ENCODE assay signal across 14 cellular contexts in genomic region chr10:70603439-70603778, GRCh38. TPM values are rescaled to one million over a fixed set of nuclear protein-coding genes. Genes with fewer than 3 reads are reported as not detected.
DNase-seq lines count a peak whose midpoint lies in the region; ATAC-seq and TF ChIP-seq lines count a peak whose summit lies in the region.
"Had no signal": no experiment of that assay in that cellular context is flagged by ENCODE, and none has a peak within 500 bp of the region (broad histone marks: within the 10 kb centered on the region; RNA-seq: fewer than 3 reads in every experiment).

No MANE protein-coding gene starts in this region.

- H3K9me3 Mint-ChIP-seq in activated CD4-positive, alpha-beta T cell treated with anti-CD3 and anti-CD28 coated beads, Interleukin-2, amount 10 ng/mL, durations not matched to agents 24 days and 14 days = peaks cover 5% of the 10 kb centered on the region
- no peaks in the 10 kb centered on the region for H3K9me3 Mint-ChIP-seq in activated T-helper 1 cell treated with anti-CD3 and anti-CD28 coated beads, Interleukin-12 subunit alpha, Interleukin-12 subunit beta, Interleukin-2, Interleukin-4 antibody, amounts not matched to agents 30 ng/mL and 10 ng/mL and 1 ng/mL, durations not matched to agents 14 hours and 24 hours and 36 hours
- H3K9me3 Mint-ChIP-seq in naive thymus-derived CD4-positive, alpha-beta T cell = peaks cover 0 to 9% (median 4%) of the 10 kb centered on the region in 11 donors
- H3K9me3 Mint-ChIP-seq: IgD-negative memory B cell had no signal

- peak overlapping the region; percentile 88 for H3K4me3 ChIP-seq in naive thymus-derived CD4-positive, alpha-beta T cell (ENCODE audit: low read length)
- H3K4me3 ChIP-seq in stomach = no peak overlapping the region
- H3K4me3 ChIP-seq: gastrocnemius medialis, thyroid gland had no signal

- no peaks in the 10 kb centered on the region for H3K9me3 ChIP-seq in naive thymus-derived CD4-positive, alpha-beta T cell (ENCODE audit: control insufficient read depth in 2 of 3, low read length in 3 of 3)
- H3K9me3 ChIP-seq in stomach = no peaks in the 10 kb centered on the region
- H3K9me3 ChIP-seq: gastrocnemius medialis, thyroid gland had no signal

- ATAC-seq in naive thymus-derived CD4-positive, alpha-beta T cell = peak; percentile 54
- ATAC-seq in HG02759 (IDR thresholded peaks at IDR 0.05; ENCODE audit: unreplicated experiment) = no peak
- ATAC-seq in GM21737 (IDR thresholded peaks at IDR 0.05; ENCODE audit: unreplicated experiment) = no peak
- ATAC-seq: gastrocnemius medialis, SK-N-SH treated with all-trans-retinoic acid at 6 μM for 48 hours had no signal

- H3K27me3 ChIP-seq in naive thymus-derived CD4-positive, alpha-beta T cell (ENCODE audit: control insufficient read depth in 2 of 2, insufficient read depth in 2 of 2, low read length in 2 of 2) = no peaks in the 10 kb centered on the region
- no peaks in the 10 kb centered on the region for H3K27me3 ChIP-seq in stomach
- H3K27me3 ChIP-seq: gastrocnemius medialis, thyroid gland had no signal

- H3K27ac ChIP-seq in naive thymus-derived CD4-positive, alpha-beta T cell (ENCODE audit: low read depth, low read length) = peak overlapping the region; percentile 66
- peak overlapping the region in 4 of 5 donors; percentile 12 to 42 (median 36) for H3K27ac ChIP-seq in stomach
- H3K27ac ChIP-seq: gastrocnemius medialis, thyroid gland had no signal

- H3K27ac Mint-ChIP-seq in activated CD4-positive, alpha-beta T cell treated with anti-CD3 and anti-CD28 coated beads, Interleukin-2, amount 10 ng/mL, durations not matched to agents 24 days and 14 days = peak overlapping the region; percentile 88
- H3K27ac Mint-ChIP-seq in activated T-helper 1 cell treated with anti-CD3 and anti-CD28 coated beads, Interleukin-12 subunit alpha, Interleukin-12 subunit beta, Interleukin-2, Interleukin-4 antibody, amounts not matched to agents 30 ng/mL and 10 ng/mL and 1 ng/mL, durations not matched to agents 14 hours and 24 hours and 36 hours = peak overlapping the region; percentile 97
- H3K27ac Mint-ChIP-seq in naive thymus-derived CD4-positive, alpha-beta T cell = peak overlapping the region in 8 of 9 donors; percentile 25 to 97 (median 92)

- no peak for TF ChIP-seq POLR2A in stomach (IDR thresholded peaks at IDR 0.05)

- peaks cover 34% of the 10 kb centered on the region for H3K4me1 Mint-ChIP-seq in activated CD4-positive, alpha-beta T cell treated with anti-CD3 and anti-CD28 coated beads, Interleukin-2, amount 10 ng/mL, durations not matched to agents 24 days and 14 days
- H3K4me1 Mint-ChIP-seq in activated T-helper 1 cell treated with anti-CD3 and anti-CD28 coated beads, Interleukin-12 subunit alpha, Interleukin-12 subunit beta, Interleukin-2, Interleukin-4 antibody, amounts not matched to agents 30 ng/mL and 10 ng/mL and 1 ng/mL, durations not matched to agents 14 hours and 24 hours and 36 hours (ENCODE audit: low read depth) = peaks cover 32% of the 10 kb centered on the region
- H3K4me1 Mint-ChIP-seq in naive thymus-derived CD4-positive, alpha-beta T cell = peaks cover 29 to 61% (median 51%) of the 10 kb centered on the region in 7 donors
- H3K4me1 Mint-ChIP-seq: IgD-negative memory B cell had no signal

- peaks cover 2% of the 10 kb centered on the region for H3K27me3 Mint-ChIP-seq in activated CD4-positive, alpha-beta T cell treated with anti-CD3 and anti-CD28 coated beads, Interleukin-2, amount 10 ng/mL, durations not matched to agents 24 days and 14 days
- no peaks in the 10 kb centered on the region for H3K27me3 Mint-ChIP-seq in activated T-helper 1 cell treated with anti-CD3 and anti-CD28 coated beads, Interleukin-12 subunit alpha, Interleukin-12 subunit beta, Interleukin-2, Interleukin-4 antibody, amounts not matched to agents 30 ng/mL and 10 ng/mL and 1 ng/mL, durations not matched to agents 14 hours and 24 hours and 36 hours (ENCODE audit: insufficient read depth)
- H3K27me3 Mint-ChIP-seq in naive thymus-derived CD4-positive, alpha-beta T cell = no peaks in the 10 kb centered on the region
- H3K27me3 Mint-ChIP-seq: IgD-negative memory B cell had no signal

- H3K36me3 ChIP-seq in naive thymus-derived CD4-positive, alpha-beta T cell (ENCODE audit: control insufficient read depth in 2 of 3, insufficient read depth in 3 of 3, low read length in 3 of 3) = peaks cover 0 to 7% (median 0%) of the 10 kb centered on the region in 3 experiments
- no peaks in the 10 kb centered on the region for H3K36me3 ChIP-seq in stomach
- H3K36me3 ChIP-seq: gastrocnemius medialis, thyroid gland had no signal

- H3K4me1 ChIP-seq in naive thymus-derived CD4-positive, alpha-beta T cell (ENCODE audit: control insufficient read depth in 2 of 2, insufficient read depth in 2 of 2, low read length in 2 of 2) = peaks cover 28 to 31% of the 10 kb centered on the region in 2 donors
- no peaks in the 10 kb centered on the region for H3K4me1 ChIP-seq in stomach
- H3K4me1 ChIP-seq: gastrocnemius medialis, thyroid gland had no signal

- H3K36me3 Mint-ChIP-seq in activated CD4-positive, alpha-beta T cell treated with anti-CD3 and anti-CD28 coated beads, Interleukin-2, amount 10 ng/mL, durations not matched to agents 24 days and 14 days (ENCODE audit: low read depth) = peaks cover 27% of the 10 kb centered on the region
- H3K36me3 Mint-ChIP-seq in activated T-helper 1 cell treated with anti-CD3 and anti-CD28 coated beads, Interleukin-12 subunit alpha, Interleukin-12 subunit beta, Interleukin-2, Interleukin-4 antibody, amounts not matched to agents 30 ng/mL and 10 ng/mL and 1 ng/mL, durations not matched to agents 14 hours and 24 hours and 36 hours (ENCODE audit: low read depth) = peaks cover 21% of the 10 kb centered on the region
- peaks cover 4 to 12% (median 8%) of the 10 kb centered on the region in 5 donors for H3K36me3 Mint-ChIP-seq in naive thymus-derived CD4-positive, alpha-beta T cell
- H3K36me3 Mint-ChIP-seq: IgD-negative memory B cell had no signal

- no peak for TF ChIP-seq CTCF in stomach (IDR thresholded peaks at IDR 0.05)

- peak overlapping the region; percentile 85 for H3K4me3 Mint-ChIP-seq in activated CD4-positive, alpha-beta T cell treated with anti-CD3 and anti-CD28 coated beads, Interleukin-2, amount 10 ng/mL, durations not matched to agents 24 days and 14 days
- H3K4me3 Mint-ChIP-seq in activated T-helper 1 cell treated with anti-CD3 and anti-CD28 coated beads, Interleukin-12 subunit alpha, Interleukin-12 subunit beta, Interleukin-2, Interleukin-4 antibody, amounts not matched to agents 30 ng/mL and 10 ng/mL and 1 ng/mL, durations not matched to agents 14 hours and 24 hours and 36 hours = peak overlapping the region; percentile 95
- H3K4me3 Mint-ChIP-seq in naive thymus-derived CD4-positive, alpha-beta T cell = peak overlapping the region; percentile 39 to 99 (median 94)

- POLR2A ChIA-PET in naive thymus-derived CD4-positive, alpha-beta T cell (lab: Charles Lee) = interaction anchor here (0.6 kb wide), 1 partner anchor 23 kb away, joined by 3 read pairs; no protein-coding TSS in a partner anchor

- TF ChIP-seq EP300 in stomach (IDR thresholded peaks at IDR 0.05) = no peak

- CTCF ChIA-PET in naive thymus-derived CD4-positive, alpha-beta T cell (lab: Charles Lee) = no interaction called here

- intact Hi-C loops in activated CD4-positive, alpha-beta T cell treated with anti-CD3 and anti-CD28 coated beads, Interleukin-2, amount 10 ng/mL, durations not matched to agents 24 days and 14 days (cut with micrococcal nuclease) = loop anchor here (2.0 to 5.0 kb wide), 3 partner anchors 15 to 46 kb away; no protein-coding TSS in a partner anchor
- intact Hi-C loops in activated T-helper 1 cell treated with anti-CD3 and anti-CD28 coated beads, Interleukin-12 subunit alpha, Interleukin-12 subunit beta, Interleukin-2, Interleukin-4 antibody, amounts not matched to agents 30 ng/mL and 10 ng/mL and 1 ng/mL, durations not matched to agents 14 hours and 24 hours and 36 hours (cut with micrococcal nuclease) = no loop called here
- intact Hi-C loops in naive thymus-derived CD4-positive, alpha-beta T cell (cut with micrococcal nuclease) = loop anchor here in 1 of 2 donors (2.0 kb wide), 1 partner anchor 25 kb away; no protein-coding TSS in a partner anchor
- intact Hi-C loops in stomach (cut with DNase I; ENCODE audit: low total_unique reads) = no loop called here

- WGBS in stomach, 5 donors = 65 to 77% (median 74%) methylated on average over 6 of the region's 6 CpGs

- peak; percentile 66 for DNase-seq in activated CD4-positive, alpha-beta T cell treated with anti-CD3 and anti-CD28 coated beads, Interleukin-2, amount 10 ng/mL, durations not matched to agents 24 days and 14 days
- DNase-seq in activated CD4-positive, alpha-beta T cell treated with anti-CD3 and anti-CD28 coated beads for 48 hours = no peak
- no peak for DNase-seq in activated T-helper 1 cell treated with anti-CD3 and anti-CD28 coated beads, Interleukin-12 subunit alpha, Interleukin-12 subunit beta, Interleukin-2, Interleukin-4 antibody, amounts not matched to agents 30 ng/mL and 10 ng/mL and 1 ng/mL, durations not matched to agents 14 hours and 24 hours and 36 hours (ENCODE audit: low spot score)
- no peak for DNase-seq in naive thymus-derived CD4-positive, alpha-beta T cell
- DNase-seq in stomach (no peak), NCI-H1417 treated with DMSO at 0.1 percent for 48 hours (lab: John Stamatoyannopoulos, UW) (no peak)
- DNase-seq: gastrocnemius medialis, NCI-H2029 treated with DMSO at 0.1 percent for 48 hours, thyroid gland had no signal

RNA-seq across cellular contexts. Expression of gene PRF1, which starts 0.9 kb away (rescaled TPM):
- 76.5 and 79.9 TPM in 2 replicates for total RNA-seq in activated CD4-positive, alpha-beta T cell treated with anti-CD3 and anti-CD28 coated beads, Interleukin-2, amount 10 ng/mL, durations not matched to agents 24 days and 14 days
- 100 and 103 TPM in 2 replicates for total RNA-seq in activated T-helper 1 cell treated with anti-CD3 and anti-CD28 coated beads, Interleukin-12 subunit alpha, Interleukin-12 subunit beta, Interleukin-2, Interleukin-4 antibody, amounts not matched to agents 30 ng/mL and 10 ng/mL and 1 ng/mL, durations not matched to agents 14 hours and 24 hours and 36 hours
- 100 to 1,000 TPM in 2 of 5 experiments, 10 to 100 TPM in 2, 1 to 10 TPM in 1; 8.1 to 198 (median 30.7) TPM for total RNA-seq in naive thymus-derived CD4-positive, alpha-beta T cell
- polyA plus RNA-seq in naive thymus-derived CD4-positive, alpha-beta T cell = 10 to 100 TPM; 19.3 to 27.6 TPM
- 1 to 10 TPM in 3 of 5 donors, under 1 TPM in 1, not detected in 1; under 0.01 to 2.3 (median 1.4) TPM for total RNA-seq in stomach
- polyA plus RNA-seq in stomach = 10 to 100 TPM in 1 of 3 donors, 1 to 10 TPM in 1, under 1 TPM in 1; 0.73 to 11.0 (median 1.4) TPM
- total RNA-seq: A673 had no signal
